ENCODE assay signal across 9 cellular contexts in genomic region chr5:134545070-134545868, GRCh38. TPM values are rescaled to one million over a fixed set of nuclear protein-coding genes. Genes with fewer than 3 reads are reported as not detected.
DNase-seq lines count a peak whose midpoint lies in the region; ATAC-seq, FAIRE-seq and TF ChIP-seq lines count a peak whose summit lies in the region.
"Had no signal": no experiment of that assay in that cellular context is flagged by ENCODE, and none has a peak within 500 bp of the region (broad histone marks: within the 10 kb centered on the region; RNA-seq: fewer than 3 reads in every experiment).

No MANE protein-coding gene starts in this region.

- no peak for TF ChIP-seq CTCF in GM12864 (IDR thresholded peaks at IDR 0.05; ENCODE audit: low read depth, low read length, missing control alignments)
- TF ChIP-seq CTCF in colonic mucosa (IDR thresholded peaks at IDR 0.05), result no peak
- TF ChIP-seq CTCF in sigmoid colon (IDR thresholded peaks at IDR 0.05), result no peak

- H3K27me3 ChIP-seq in colonic mucosa (no peaks in the 10 kb centered on the region), sigmoid colon (no peaks in the 10 kb centered on the region)

- no peaks in the 10 kb centered on the region for H3K9me3 ChIP-seq in colonic mucosa
- no peaks in the 10 kb centered on the region for H3K9me3 ChIP-seq in sigmoid colon

- DNase-seq in GM12864 (ENCODE audit: low read depth), result no peak
- DNase-seq in NOMO-1 treated with dmso at 0.1 percent for 144 hours (lab: John Stamatoyannopoulos, UW; ENCODE audit: unreplicated experiment), result peak; percentile 84
- peak; percentile 50 for DNase-seq in colonic mucosa
- peak; percentile 94 for DNase-seq in sigmoid colon
- DNase-seq in activated gamma-delta T cell treated with Interleukin-2 at 50 U/mL for 16 hours, result no peak
- no peak for DNase-seq in HTR-8/SVneo (ENCODE audit: insufficient read length, low spot score)

- peak in 1 of 4 donors; percentile 70 for TF ChIP-seq EP300 in sigmoid colon (IDR thresholded peaks at IDR 0.05)

- H3K27ac ChIP-seq in colonic mucosa (peak overlapping the region; percentile 22), sigmoid colon (peak overlapping the region; percentile 37 to 77 (median 60))

- H3K4me1 ChIP-seq in colonic mucosa (peaks cover 6% of the 10 kb centered on the region), sigmoid colon (peaks cover 0 to 71% (median 60%) of the 10 kb centered on the region in 4 donors)

- peak overlapping the region; percentile 46 for H3K4me3 ChIP-seq in GM12864 (ENCODE audit: low read depth, low read length)
- no peak overlapping the region for H3K4me3 ChIP-seq in colonic mucosa
- no peak overlapping the region for H3K4me3 ChIP-seq in sigmoid colon

- no peak overlapping the region for H3K9ac ChIP-seq in colonic mucosa (ENCODE audit: low read depth in 2 of 2, low read length in 2 of 2)

- ATAC-seq in HG03159 (IDR thresholded peaks at IDR 0.05; ENCODE audit: unreplicated experiment) (no peak), HG02759 (IDR thresholded peaks at IDR 0.05; ENCODE audit: unreplicated experiment) (no peak)

- no peak for TF ChIP-seq POLR2A in sigmoid colon (IDR thresholded peaks at IDR 0.05)

- intact Hi-C loops in colonic mucosa (cut with DNase I), result no loop called here
- intact Hi-C loops in sigmoid colon (cut with DNase I), result no loop called here

- no peak for FAIRE-seq in HTR-8/SVneo (lab: Jason Lieb, UNC)
- FAIRE-seq: astrocyte had no signal

- no peaks in the 10 kb centered on the region for H3K36me3 ChIP-seq in colonic mucosa
- peaks cover 8 to 61% (median 15%) of the 10 kb centered on the region in 4 donors for H3K36me3 ChIP-seq in sigmoid colon

- 33 to 68% methylated on average over 10 of the region's 10 CpGs for WGBS in sigmoid colon, 2 donors

RNA-seq across cellular contexts. Expression of gene JADE2, which starts 19.8 kb away (rescaled TPM):
- total RNA-seq in colonic mucosa (10 to 100 TPM; 24.1 to 33.3 TPM), sigmoid colon (10 to 100 TPM; 38.5 to 53.8 (median 44.7) TPM)
- 10 to 100 TPM in 1 of 3 donors, 1 to 10 TPM in 2; 4.9 to 34.5 (median 6.0) TPM for polyA plus RNA-seq in sigmoid colon

Comparison
In these comparisons a context has a peak if more than half of its experiments do, and no peak if none do; other contexts are left out.
1. DNase-seq: peak in NOMO-1 treated with dmso at 0.1 percent for 144 hours (single experiment), colonic mucosa (single experiment) and sigmoid colon (single experiment); none in GM12864 (single experiment), activated gamma-delta T cell treated with Interleukin-2 at 50 U/mL for 16 hours (single experiment) and HTR-8/SVneo (single experiment).